Comparison of ENCODE assay signal across 1 cellular context in the genomic region with DNA sequence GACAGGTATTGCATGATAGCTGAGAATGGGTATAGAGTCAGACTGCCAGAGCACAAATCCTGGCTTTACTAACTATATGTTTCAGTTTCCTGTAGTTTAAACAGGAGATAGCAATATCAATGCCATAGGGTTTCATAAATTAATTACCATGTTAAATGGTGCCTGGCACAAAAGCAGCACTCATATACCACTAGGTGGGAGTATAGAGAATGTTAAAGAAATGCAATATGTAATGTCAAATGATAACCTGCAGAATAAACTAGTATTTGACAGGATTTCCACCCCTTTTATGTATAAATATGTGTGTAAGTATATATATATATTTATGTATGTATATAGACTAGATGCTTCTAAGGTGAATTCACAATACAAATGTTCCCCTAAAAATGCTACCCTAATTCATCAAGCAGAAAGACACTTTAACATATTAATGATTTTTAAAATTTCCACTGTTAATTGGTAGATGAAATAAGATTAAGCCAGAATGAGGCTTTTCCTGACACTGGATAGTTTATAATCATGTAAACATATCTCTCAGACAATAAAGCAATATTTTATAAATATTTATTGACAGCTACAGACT.
TF ChIP-seq lines count a peak whose summit lies in the region.

No MANE protein-coding gene starts in this region.

TF ChIP-seq in K562, 482 proteins besides CTCF, POLR2A, EP300 and RAD21 (continued from another document):
- TF ChIP-seq, protein P1, sequence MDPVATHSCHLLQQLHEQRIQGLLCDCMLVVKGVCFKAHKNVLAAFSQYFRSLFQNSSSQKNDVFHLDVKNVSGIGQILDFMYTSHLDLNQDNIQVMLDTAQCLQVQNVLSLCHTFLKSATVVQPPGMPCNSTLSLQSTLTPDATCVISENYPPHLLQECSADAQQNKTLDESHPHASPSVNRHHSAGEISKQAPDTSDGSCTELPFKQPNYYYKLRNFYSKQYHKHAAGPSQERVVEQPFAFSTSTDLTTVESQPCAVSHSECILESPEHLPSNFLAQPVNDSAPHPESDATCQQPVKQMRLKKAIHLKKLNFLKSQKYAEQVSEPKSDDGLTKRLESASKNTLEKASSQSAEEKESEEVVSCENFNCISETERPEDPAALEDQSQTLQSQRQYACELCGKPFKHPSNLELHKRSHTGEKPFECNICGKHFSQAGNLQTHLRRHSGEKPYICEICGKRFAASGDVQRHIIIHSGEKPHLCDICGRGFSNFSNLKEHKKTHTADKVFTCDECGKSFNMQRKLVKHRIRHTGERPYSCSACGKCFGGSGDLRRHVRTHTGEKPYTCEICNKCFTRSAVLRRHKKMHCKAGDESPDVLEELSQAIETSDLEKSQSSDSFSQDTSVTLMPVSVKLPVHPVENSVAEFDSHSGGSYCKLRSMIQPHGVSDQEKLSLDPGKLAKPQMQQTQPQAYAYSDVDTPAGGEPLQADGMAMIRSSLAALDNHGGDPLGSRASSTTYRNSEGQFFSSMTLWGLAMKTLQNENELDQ (CRISPR knock-in tag; IDR thresholded peaks at IDR 0.05; ENCODE audit: borderline replicate concordance): no peak
- TF ChIP-seq ERF (CRISPR knock-in tag; IDR thresholded peaks at IDR 0.05): no peak
- TF ChIP-seq, protein P2, sequence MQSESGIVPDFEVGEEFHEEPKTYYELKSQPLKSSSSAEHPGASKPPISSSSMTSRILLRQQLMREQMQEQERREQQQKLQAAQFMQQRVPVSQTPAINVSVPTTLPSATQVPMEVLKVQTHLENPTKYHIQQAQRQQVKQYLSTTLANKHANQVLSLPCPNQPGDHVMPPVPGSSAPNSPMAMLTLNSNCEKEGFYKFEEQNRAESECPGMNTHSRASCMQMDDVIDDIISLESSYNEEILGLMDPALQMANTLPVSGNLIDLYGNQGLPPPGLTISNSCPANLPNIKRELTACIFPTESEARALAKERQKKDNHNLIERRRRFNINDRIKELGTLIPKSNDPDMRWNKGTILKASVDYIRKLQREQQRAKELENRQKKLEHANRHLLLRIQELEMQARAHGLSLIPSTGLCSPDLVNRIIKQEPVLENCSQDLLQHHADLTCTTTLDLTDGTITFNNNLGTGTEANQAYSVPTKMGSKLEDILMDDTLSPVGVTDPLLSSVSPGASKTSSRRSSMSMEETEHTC (IDR thresholded peaks at IDR 0.05): no peak
